ENCODE assay signal across 22 cellular contexts in genomic region chr5:124207118-124207517, GRCh38.
"Had no signal": no experiment of that assay in that cellular context is flagged by ENCODE, and none has a peak within 500 bp of the region (broad histone marks: within the 10 kb centered on the region; RNA-seq: fewer than 3 reads in every experiment).

No MANE protein-coding gene starts in this region.

- DNase-seq: cortex of kidney; effector memory CD8-positive, alpha-beta T cell; erythroblast; left lung; mesenchymal stem cell; natural killer cell; right lobe of liver; small intestine; stimulated activated CD4-positive, alpha-beta T cell treated with anti-CD3 and anti-CD28 coated beads, Interleukin-12 subunit alpha, Interleukin-12 subunit beta, amount 100 ng/mL, for 4 hours; stimulated activated CD4-positive, alpha-beta T cell treated with anti-CD3 and anti-CD28 coated beads, Interleukin-1b, Interleukin-23, amount 100 ng/mL, for 48 hours; stimulated activated CD4-positive, alpha-beta T cell treated with anti-CD3 and anti-CD28 coated beads, Interleukin-4, amount 100 ng/mL, for 1 hour; stimulated activated CD8-positive, alpha-beta memory T cell treated with anti-CD3 and anti-CD28 coated beads, Interleukin-4, amount 100 ng/mL, for 48 hours; stimulated activated naive CD4-positive, alpha-beta T cell; stimulated activated naive CD8-positive, alpha-beta T cell treated with anti-CD3 and anti-CD28 coated beads, Interleukin-15, amount 100 ng/mL, for 72 hours; transverse colon; upper lobe of right lung; uterus had no signal

- H3K4me3 ChIP-seq: left lung, right lobe of liver, suprapubic skin, transverse colon, upper lobe of right lung, uterus had no signal

- H3K9me3 ChIP-seq: right lobe of liver, upper lobe of right lung, uterus had no signal

- H3K9me3 Mint-ChIP-seq: stimulated activated naive CD8-positive, alpha-beta T cell treated with anti-CD3 and anti-CD28 coated beads, Interleukin-15, amount 100 ng/mL, for 72 hours had no signal

- H3K4me1 ChIP-seq: left lung, parathyroid adenoma, right lobe of liver, suprapubic skin, transverse colon, upper lobe of right lung, uterus had no signal

- ATAC-seq: effector memory CD8-positive, alpha-beta T cell; left lung; natural killer cell; stimulated activated naive CD8-positive, alpha-beta T cell treated with anti-CD3 and anti-CD28 coated beads, Interleukin-15, amount 100 ng/mL, for 72 hours; upper lobe of right lung had no signal

- H3K27ac Mint-ChIP-seq: effector memory CD8-positive, alpha-beta T cell; mesothelial cell of epicardium; natural killer cell; progenitor cell of endocrine pancreas; stimulated activated naive CD8-positive, alpha-beta T cell treated with anti-CD3 and anti-CD28 coated beads, Interleukin-15, amount 100 ng/mL, for 72 hours had no signal

- H3K4me3 Mint-ChIP-seq: effector memory CD8-positive, alpha-beta T cell; mesothelial cell of epicardium; natural killer cell; neural crest cell; stimulated activated naive CD8-positive, alpha-beta T cell treated with anti-CD3 and anti-CD28 coated beads, Interleukin-15, amount 100 ng/mL, for 72 hours had no signal

- H3K27ac ChIP-seq: left lung, parathyroid adenoma, right lobe of liver, suprapubic skin, transverse colon, upper lobe of right lung, uterus had no signal

- H3K27me3 ChIP-seq: left lung, right lobe of liver, suprapubic skin, transverse colon, upper lobe of right lung, uterus had no signal

- H3K27me3 Mint-ChIP-seq: effector memory CD8-positive, alpha-beta T cell; progenitor cell of endocrine pancreas; stimulated activated naive CD8-positive, alpha-beta T cell treated with anti-CD3 and anti-CD28 coated beads, Interleukin-15, amount 100 ng/mL, for 72 hours had no signal

- H3K4me1 Mint-ChIP-seq: mesothelial cell of epicardium; natural killer cell; neural crest cell; stimulated activated naive CD8-positive, alpha-beta T cell treated with anti-CD3 and anti-CD28 coated beads, Interleukin-15, amount 100 ng/mL, for 72 hours had no signal

- H3K36me3 Mint-ChIP-seq: natural killer cell had no signal

- H3K36me3 ChIP-seq: left lung, right lobe of liver, suprapubic skin, transverse colon, upper lobe of right lung, uterus had no signal
